In the genomic region with DNA sequence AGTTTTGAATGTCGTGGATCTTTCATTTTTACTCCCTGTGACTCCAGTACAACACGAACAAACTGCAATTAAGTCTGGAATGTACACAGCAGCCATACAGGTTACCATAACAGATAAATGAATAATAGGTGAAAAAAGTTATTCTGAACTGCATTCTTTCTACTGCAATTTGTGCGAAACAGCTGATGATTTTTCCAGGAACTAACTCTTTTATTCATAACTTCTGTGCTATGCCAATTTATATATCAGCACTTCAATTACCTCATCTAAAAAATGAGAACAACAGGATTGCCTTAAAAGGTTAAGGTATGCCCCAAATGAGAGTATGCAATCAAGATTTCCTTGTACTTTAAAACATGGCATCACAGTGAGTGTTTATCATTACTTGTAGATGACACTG, we compare ENCODE assay signal across 39 cellular contexts.
"Had no signal": no experiment of that assay in that cellular context is flagged by ENCODE, and none has a peak within 500 bp of the region (broad histone marks: within the 10 kb centered on the region; RNA-seq: fewer than 3 reads in every experiment).

No MANE protein-coding gene starts in this region.

- H3K4me1 ChIP-seq: adrenal gland, body of pancreas had no signal

- DNase-seq: activated B cell treated with CpG ODN at 0.5 μM for 24 hours; activated CD4-positive, alpha-beta memory T cell treated with anti-CD3 and anti-CD28 coated beads for 36 hours; activated CD4-positive, alpha-beta T cell treated with anti-CD3 and anti-CD28 coated beads for 4 hours; activated CD4-positive, alpha-beta T cell treated with anti-CD3 and anti-CD28 coated beads, Interleukin-2, amount 10 ng/mL, durations not matched to agents 24 days and 14 days; activated CD4-positive, alpha-beta T cell treated with anti-CD3 and anti-CD28 coated beads, Interleukin-2, amount 50 U/mL, for 1 hour; activated CD4-positive, alpha-beta T cell treated with anti-CD3 and anti-CD28 coated beads, Interleukin-2, amount 50 U/mL, for 4 hours; activated CD4-positive, CD25-positive, alpha-beta regulatory T cell treated with anti-CD3 and anti-CD28 coated beads, Interleukin-2, amount 50 U/mL, for 72 hours; activated CD8-positive, alpha-beta memory T cell treated with anti-CD3 and anti-CD28 coated beads, Interleukin-2, amount 50 U/mL, for 4 hours; activated CD8-positive, alpha-beta T cell treated with anti-CD3 and anti-CD28 coated beads for 36 hours; activated effector memory CD4-positive, alpha-beta T cell treated with anti-CD3 and anti-CD28 coated beads, Interleukin-2, amount 50 U/mL, for 16 hours; activated gamma-delta T cell treated with Interleukin-2 at 50 U/mL for 16 hours; activated naive CD4-positive, alpha-beta T cell; activated naive CD4-positive, alpha-beta T cell treated with anti-CD3 and anti-CD28 coated beads for 36 hours; activated naive CD4-positive, alpha-beta T cell treated with anti-CD3 and anti-CD28 coated beads, Interleukin-2, amount 50 U/mL, for 16 hours; activated naive CD8-positive, alpha-beta T cell treated with anti-CD3 and anti-CD28 coated beads for 36 hours; activated T-cell treated with anti-CD3 and anti-CD28 coated beads for 4 hours; activated T-cell treated with anti-CD3 and anti-CD28 coated beads, Interleukin-2, amount 50 U/mL, for 1 hour; activated T-cell treated with anti-CD3 and anti-CD28 coated beads, Interleukin-2, amount 50 U/mL, for 4 hours; activated T-cell treated with anti-CD3 and anti-CD28 coated beads, Interleukin-2, amount 50 U/mL, for 72 hours; adrenal gland; amygdala; anterior cingulate cortex; body of pancreas; caudate nucleus; cerebellar nuclear complex; T-helper 1 cell; T-helper 2 cell; T-helper 9 cell had no signal

- H3K4me3 Mint-ChIP-seq: activated B cell treated with CpG ODN at 0.5 μM for 24 hours; activated CD4-positive, alpha-beta memory T cell treated with anti-CD3 and anti-CD28 coated beads for 36 hours; activated CD4-positive, alpha-beta T cell treated with anti-CD3 and anti-CD28 coated beads, Interleukin-2, amount 10 ng/mL, durations not matched to agents 24 days and 14 days; activated CD8-positive, alpha-beta T cell treated with anti-CD3 and anti-CD28 coated beads for 36 hours; activated naive CD4-positive, alpha-beta T cell treated with anti-CD3 and anti-CD28 coated beads for 36 hours; activated naive CD8-positive, alpha-beta T cell treated with anti-CD3 and anti-CD28 coated beads for 36 hours; activated T-cell treated with anti-CD3 and anti-CD28 coated beads, Interleukin-2, amount 50 U/mL, for 4 hours; activated T-cell treated with anti-CD3 and anti-CD28 coated beads, Interleukin-2, amount 50 U/mL, for 72 hours; activated T-helper 1 cell treated with anti-CD3 and anti-CD28 coated beads, Interleukin-12 subunit alpha, Interleukin-12 subunit beta, Interleukin-2, Interleukin-4 antibody, amounts not matched to agents 30 ng/mL and 10 ng/mL and 1 ng/mL, durations not matched to agents 14 hours and 24 hours and 36 hours; activated T-helper 17 cell treated with anti-CD3 and anti-CD28 coated beads, Interleukin-2, amount 50 U/mL, for 72 hours; central memory CD8-positive, alpha-beta T cell; T-helper 1 cell treated with Interleukin-12 subunit alpha and Interleukin-12 subunit beta and Interleukin-4 antibody, amounts not matched to agents 30 μg/mL and 1 μg/mL, for 36 hours; T-helper 2 cell treated with Interferon-gamma antibody and Interleukin-4, amounts not matched to agents 5 μg/mL and 100 μg/mL, for 36 hours had no signal

- H3K27ac ChIP-seq: adrenal gland, ascending aorta, body of pancreas, cardiac muscle cell, VCaP had no signal

- H3K4me1 Mint-ChIP-seq: activated B cell treated with CpG ODN at 0.5 μM for 24 hours; activated CD4-positive, alpha-beta T cell treated with anti-CD3 and anti-CD28 coated beads, Interleukin-2, amount 10 ng/mL, durations not matched to agents 24 days and 14 days; activated naive CD8-positive, alpha-beta T cell treated with anti-CD3 and anti-CD28 coated beads for 36 hours; activated T-helper 17 cell treated with anti-CD3 and anti-CD28 coated beads, Interleukin-2, amount 50 U/mL, for 72 hours; central memory CD8-positive, alpha-beta T cell had no signal

- H3K36me3 ChIP-seq: adrenal gland, ascending aorta, cardiac muscle cell had no signal

- H3K4me3 ChIP-seq: adrenal gland, ascending aorta, body of pancreas, cardiac muscle cell had no signal

- H3K27me3 Mint-ChIP-seq: activated B cell treated with CpG ODN at 0.5 μM for 24 hours; activated CD4-positive, alpha-beta memory T cell treated with anti-CD3 and anti-CD28 coated beads for 36 hours; activated CD4-positive, alpha-beta T cell treated with anti-CD3 and anti-CD28 coated beads, Interleukin-2, amount 10 ng/mL, durations not matched to agents 24 days and 14 days; activated CD8-positive, alpha-beta T cell treated with anti-CD3 and anti-CD28 coated beads for 36 hours; activated naive CD8-positive, alpha-beta T cell treated with anti-CD3 and anti-CD28 coated beads for 36 hours; activated T-helper 17 cell treated with anti-CD3 and anti-CD28 coated beads, Interleukin-2, amount 50 U/mL, for 72 hours; central memory CD8-positive, alpha-beta T cell had no signal

- H3K9me3 ChIP-seq: adrenal gland, ascending aorta, body of pancreas had no signal

- ATAC-seq: activated CD8-positive, alpha-beta T cell treated with anti-CD3 and anti-CD28 coated beads for 36 hours; activated naive CD4-positive, alpha-beta T cell treated with anti-CD3 and anti-CD28 coated beads, Interleukin-2, amount 50 U/mL, for 72 hours; activated T-cell treated with anti-CD3 and anti-CD28 coated beads, Interleukin-2, amount 50 U/mL, for 4 hours; activated T-cell treated with anti-CD3 and anti-CD28 coated beads, Interleukin-2, amount 50 U/mL, for 72 hours; activated T-helper 17 cell treated with anti-CD3 and anti-CD28 coated beads, Interleukin-2, amount 50 U/mL, for 72 hours; body of pancreas had no signal

- H3K27me3 ChIP-seq: adrenal gland, ascending aorta, body of pancreas, cardiac muscle cell had no signal

- H3K36me3 Mint-ChIP-seq: activated CD4-positive, alpha-beta memory T cell treated with anti-CD3 and anti-CD28 coated beads for 36 hours; activated naive CD8-positive, alpha-beta T cell treated with anti-CD3 and anti-CD28 coated beads for 36 hours had no signal

- H3K27ac Mint-ChIP-seq: activated B cell treated with CpG ODN at 0.5 μM for 24 hours; activated CD4-positive, alpha-beta memory T cell treated with anti-CD3 and anti-CD28 coated beads for 36 hours; activated CD4-positive, alpha-beta T cell treated with anti-CD3 and anti-CD28 coated beads, Interleukin-2, amount 10 ng/mL, durations not matched to agents 24 days and 14 days; activated CD8-positive, alpha-beta T cell treated with anti-CD3 and anti-CD28 coated beads for 36 hours; activated naive CD4-positive, alpha-beta T cell treated with anti-CD3 and anti-CD28 coated beads for 36 hours; activated naive CD4-positive, alpha-beta T cell treated with anti-CD3 and anti-CD28 coated beads, Interleukin-2, amount 50 U/mL, for 72 hours; activated naive CD8-positive, alpha-beta T cell treated with anti-CD3 and anti-CD28 coated beads for 36 hours; activated T-cell treated with anti-CD3 and anti-CD28 coated beads, Interleukin-2, amount 50 U/mL, for 72 hours; activated T-helper 1 cell treated with anti-CD3 and anti-CD28 coated beads, Interleukin-12 subunit alpha, Interleukin-12 subunit beta, Interleukin-2, Interleukin-4 antibody, amounts not matched to agents 30 ng/mL and 10 ng/mL and 1 ng/mL, durations not matched to agents 14 hours and 24 hours and 36 hours; activated T-helper 17 cell treated with anti-CD3 and anti-CD28 coated beads, Interleukin-2, amount 50 U/mL, for 72 hours; T-helper 1 cell treated with Interleukin-12 subunit alpha and Interleukin-12 subunit beta and Interleukin-4 antibody, amounts not matched to agents 30 μg/mL and 1 μg/mL, for 36 hours; T-helper 2 cell treated with Interferon-gamma antibody and Interleukin-4, amounts not matched to agents 5 μg/mL and 100 μg/mL, for 36 hours had no signal

- FAIRE-seq: bronchial epithelial cell, TTC549 had no signal
